Comparison of ENCODE assay signal across 1 cellular context in genomic region chr1:42765832-42766722, GRCh38.
TF ChIP-seq lines count a peak whose summit lies in the region.

No MANE protein-coding gene starts in this region.

TF ChIP-seq in HepG2, 621 proteins besides CTCF, POLR2A, EP300 and RAD21 (continued from another document and continues in another):
- TF ChIP-seq ZUFSP (CRISPR knock-in tag; IDR thresholded peaks at IDR 0.05; ENCODE audit: borderline replicate concordance) = no peak
- TF ChIP-seq ZNF556 (CRISPR knock-in tag; IDR thresholded peaks at IDR 0.05; ENCODE audit: borderline replicate concordance) = no peak
- peak; percentile 24; the same call in 1 of the 2 replicates for TF ChIP-seq ZBED4 (CRISPR knock-in tag; IDR thresholded peaks at IDR 0.05; ENCODE audit: borderline replicate concordance)
- TF ChIP-seq ZFY (CRISPR knock-in tag; IDR thresholded peaks at IDR 0.05) = no peak
- no peak for TF ChIP-seq PRMT3 (CRISPR knock-in tag; IDR thresholded peaks at IDR 0.05; ENCODE audit: borderline replicate concordance, low read depth)
- TF ChIP-seq ZNF350 (CRISPR knock-in tag; IDR thresholded peaks at IDR 0.05; ENCODE audit: borderline replicate concordance, low read depth) = no peak
- TF ChIP-seq PATZ1 (CRISPR knock-in tag; IDR thresholded peaks at IDR 0.05) = peak; percentile 93
- TF ChIP-seq HDAC2 (CRISPR knock-in tag; IDR thresholded peaks at IDR 0.05) = peak; percentile 63
- no peak for TF ChIP-seq E2F2 (CRISPR knock-in tag; IDR thresholded peaks at IDR 0.05; ENCODE audit: borderline replicate concordance)
- TF ChIP-seq HES4 (CRISPR knock-in tag; IDR thresholded peaks at IDR 0.05; ENCODE audit: borderline replicate concordance) = no peak
- no peak for TF ChIP-seq HCFC1 (IDR thresholded peaks at IDR 0.05; ENCODE audit: low read depth, low read length)
- TF ChIP-seq SAP130 (CRISPR knock-in tag; IDR thresholded peaks at IDR 0.05; ENCODE audit: low read depth) = peak; percentile 79
- TF ChIP-seq RFX5 (IDR thresholded peaks at IDR 0.05; ENCODE audit: low read depth, low read length) = no peak
- no peak for TF ChIP-seq ZNF691 (CRISPR knock-in tag; IDR thresholded peaks at IDR 0.05; ENCODE audit: borderline replicate concordance, low read depth)
- no peak for TF ChIP-seq SKI (IDR thresholded peaks at IDR 0.05; ENCODE audit: partially characterized antibody)
- no peak for TF ChIP-seq CREB3 (CRISPR knock-in tag; IDR thresholded peaks at IDR 0.05)
- no peak for TF ChIP-seq HNF4A (CRISPR knock-in tag; IDR thresholded peaks at IDR 0.05)
- TF ChIP-seq ZNF333 (CRISPR knock-in tag; IDR thresholded peaks at IDR 0.05; ENCODE audit: borderline replicate concordance) = peak; percentile 28; the same call in 1 of the 2 replicates
- TF ChIP-seq FOXM1 (CRISPR knock-in tag; IDR thresholded peaks at IDR 0.05) = no peak
- TF ChIP-seq ZC3H4 (CRISPR knock-in tag; IDR thresholded peaks at IDR 0.05; ENCODE audit: borderline replicate concordance) = no peak
- no peak for TF ChIP-seq RBFOX2 (IDR thresholded peaks at IDR 0.05; ENCODE audit: low read depth, low read length)
- peak; percentile 36; the same call in 1 of the 2 replicates for TF ChIP-seq ZNF292 (CRISPR knock-in tag; IDR thresholded peaks at IDR 0.05; ENCODE audit: borderline replicate concordance, low read depth)
- no peak for TF ChIP-seq PRDM4 (CRISPR knock-in tag; IDR thresholded peaks at IDR 0.05; ENCODE audit: borderline replicate concordance)
- no peak for TF ChIP-seq BCL3 (CRISPR knock-in tag; IDR thresholded peaks at IDR 0.05)
- no peak for TF ChIP-seq SMAD3 (CRISPR knock-in tag; IDR thresholded peaks at IDR 0.05)
- no peak for TF ChIP-seq ZBTB49 (CRISPR knock-in tag; IDR thresholded peaks at IDR 0.05; ENCODE audit: borderline replicate concordance)
- TF ChIP-seq PHF20 (CRISPR knock-in tag; IDR thresholded peaks at IDR 0.05) = peak; percentile 51; the same call in 1 of the 2 replicates
- TF ChIP-seq SIN3B (IDR thresholded peaks at IDR 0.05; ENCODE audit: low read length) = no peak
- TF ChIP-seq CREM (IDR thresholded peaks at IDR 0.05) = no peak
- TF ChIP-seq CREM (CRISPR knock-in tag; IDR thresholded peaks at IDR 0.05) = no peak
- TF ChIP-seq NFATC3 (CRISPR knock-in tag; IDR thresholded peaks at IDR 0.05) = no peak
- no peak for TF ChIP-seq SPEN (CRISPR knock-in tag; IDR thresholded peaks at IDR 0.05; ENCODE audit: low read depth)
- no peak for TF ChIP-seq ZFYVE20 (CRISPR knock-in tag; IDR thresholded peaks at IDR 0.05; ENCODE audit: borderline replicate concordance, low read depth)
- no peak for TF ChIP-seq NCOA2 (CRISPR knock-in tag; IDR thresholded peaks at IDR 0.05)
- no peak for TF ChIP-seq ZNF230 (CRISPR knock-in tag; IDR thresholded peaks at IDR 0.05)
- TF ChIP-seq UBTF (CRISPR knock-in tag; IDR thresholded peaks at IDR 0.05) = peak; percentile 52; the same call in 1 of the 2 replicates
- TF ChIP-seq ZNF263 (CRISPR knock-in tag; IDR thresholded peaks at IDR 0.05) = no peak
- TF ChIP-seq NR0B2 (CRISPR knock-in tag; IDR thresholded peaks at IDR 0.05) = no peak; the same call in 1 of the 2 replicates
- TF ChIP-seq FOXA1 (IDR thresholded peaks at IDR 0.05) = no peak
- 0 out of 2 replicates have a peak, but pooled peaks have one; percentile 5 for TF ChIP-seq FOXA1 (CRISPR knock-in tag; IDR thresholded peaks at IDR 0.05)
- no peak; the same call in 1 of the 2 replicates for TF ChIP-seq ZSCAN20 (CRISPR knock-in tag; IDR thresholded peaks at IDR 0.05; ENCODE audit: borderline replicate concordance)
- TF ChIP-seq GABPA (IDR thresholded peaks at IDR 0.05; ENCODE audit: low read depth, low read length) = no peak
- TF ChIP-seq GABPA (CRISPR knock-in tag; IDR thresholded peaks at IDR 0.05; ENCODE audit: low read depth) = peak; percentile 38; the same call in 1 of the 2 replicates
